ENCODE assay signal across 17 cellular contexts in the genomic region with DNA sequence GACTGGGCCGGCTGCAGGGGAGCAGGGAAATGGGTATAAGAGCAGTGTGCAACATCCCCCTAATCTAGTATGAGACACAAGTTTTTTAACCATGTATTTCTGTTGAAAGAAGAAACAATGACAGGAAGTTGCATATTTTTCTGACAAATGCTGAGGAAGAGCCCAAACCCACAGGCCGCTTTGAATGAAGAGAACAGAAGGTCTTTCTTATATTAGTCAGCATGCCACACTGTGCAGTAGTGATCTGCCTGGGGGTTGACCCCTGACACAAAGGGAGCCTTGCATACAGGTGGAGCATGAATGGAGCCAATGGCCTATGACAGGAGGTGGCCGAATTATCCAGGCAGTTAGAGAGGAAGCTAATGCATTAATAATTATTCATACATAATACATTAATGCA.
DNase-seq lines count a peak whose midpoint lies in the region; ATAC-seq and TF ChIP-seq lines count a peak whose summit lies in the region.
"Had no signal": no experiment of that assay in that cellular context is flagged by ENCODE, and none has a peak within 500 bp of the region (broad histone marks: within the 10 kb centered on the region; RNA-seq: fewer than 3 reads in every experiment).

No MANE protein-coding gene starts in this region.

- no peak for TF ChIP-seq CTCF in NB4 (IDR thresholded peaks at IDR 0.05; ENCODE audit: low read depth, low read length)

- no peak overlapping the region for H3K4me3 ChIP-seq in NB4 (ENCODE audit: low read depth, low read length)
- H3K4me3 ChIP-seq: BLaER1, GM23248, HAP-1 had no signal

- DNase-seq in HT1080 (ENCODE audit: low read depth) (peak; percentile 1), NB4 (ENCODE audit: low read depth) (peak; percentile 1), kidney tubule cell (ENCODE audit: low spot score) (peak; percentile 3), substantia nigra (lab: John Stamatoyannopoulos, UW) (no peak), HPDE6-E6E7 (ENCODE audit: extremely low spot score) (no peak)
- DNase-seq: 8988T; Calu3; CD8-positive, alpha-beta T cell; DMS79 treated with DMSO at 0.1 percent for 48 hours; GF-D8; GM23248 had no signal

- no peak for TF ChIP-seq POLR2A in NB4 (IDR thresholded peaks at IDR 0.05; ENCODE audit: extremely low read depth, insufficient read length)

- H3K27ac ChIP-seq in substantia nigra (ENCODE audit: low read depth, low read length, poor library complexity, severe bottlenecking): no peak overlapping the region
- H3K27ac ChIP-seq: BLaER1, GM23248, HL-60 had no signal

- ATAC-seq in GM18511 (IDR thresholded peaks at IDR 0.05; ENCODE audit: unreplicated experiment): no peak
- no peak for ATAC-seq in SK-N-SH treated with all-trans-retinoic acid at 6 μM for 48 hours
- ATAC-seq: CD8-positive, alpha-beta T cell; HepG2 had no signal

TF ChIP-seq in SK-N-SH treated with all-trans-retinoic acid at 6 μM for 48 hours, 23 proteins besides CTCF, POLR2A, EP300 and RAD21:
- TF ChIP-seq, protein P1, sequence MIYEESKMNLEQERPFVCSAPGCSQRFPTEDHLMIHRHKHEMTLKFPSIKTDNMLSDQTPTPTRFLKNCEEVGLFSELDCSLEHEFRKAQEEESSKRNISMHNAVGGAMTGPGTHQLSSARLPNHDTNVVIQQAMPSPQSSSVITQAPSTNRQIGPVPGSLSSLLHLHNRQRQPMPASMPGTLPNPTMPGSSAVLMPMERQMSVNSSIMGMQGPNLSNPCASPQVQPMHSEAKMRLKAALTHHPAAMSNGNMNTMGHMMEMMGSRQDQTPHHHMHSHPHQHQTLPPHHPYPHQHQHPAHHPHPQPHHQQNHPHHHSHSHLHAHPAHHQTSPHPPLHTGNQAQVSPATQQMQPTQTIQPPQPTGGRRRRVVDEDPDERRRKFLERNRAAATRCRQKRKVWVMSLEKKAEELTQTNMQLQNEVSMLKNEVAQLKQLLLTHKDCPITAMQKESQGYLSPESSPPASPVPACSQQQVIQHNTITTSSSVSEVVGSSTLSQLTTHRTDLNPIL (CRISPR knock-in tag; IDR thresholded peaks at IDR 0.05; ENCODE audit: low read depth): no peak
- TF ChIP-seq RARB (CRISPR knock-in tag; IDR thresholded peaks at IDR 0.05): no peak
- no peak for TF ChIP-seq ISL1 (CRISPR knock-in tag; IDR thresholded peaks at IDR 0.05)

Comparison
In these comparisons a context has a peak if more than half of its experiments do, and no peak if none do; other contexts are left out.
1. DNase-seq: peak in HT1080 (single experiment), NB4 (single experiment) and kidney tubule cell (single experiment); none in substantia nigra (0 of 49) and HPDE6-E6E7 (single experiment).